15 cellular contexts compared by ENCODE assay signal in genomic region chr3:11305509-11305908, GRCh38. TPM values are rescaled to one million over a fixed set of nuclear protein-coding genes. Genes with fewer than 3 reads are reported as not detected.
DNase-seq lines count a peak whose midpoint lies in the region; ATAC-seq, FAIRE-seq and TF ChIP-seq lines count a peak whose summit lies in the region.
"Had no signal": no experiment of that assay in that cellular context is flagged by ENCODE, and none has a peak within 500 bp of the region (broad histone marks: within the 10 kb centered on the region; RNA-seq: fewer than 3 reads in every experiment).

No MANE protein-coding gene starts in this region.

- H3K9me3 ChIP-seq in endothelial cell of umbilical vein (replicated peaks; ENCODE audit: control insufficient read depth, insufficient read depth, low read length) (no peaks in the 10 kb centered on the region), uterus (no peaks in the 10 kb centered on the region), upper lobe of left lung (no peaks in the 10 kb centered on the region)
- H3K9me3 ChIP-seq: pancreas had no signal

- POLR2A ChIA-PET in endothelial cell of umbilical vein (lab: Charles Lee) = no interaction called here

- no peak overlapping the region for H3K9ac ChIP-seq in endothelial cell of umbilical vein (replicated peaks; ENCODE audit: extremely low read depth, insufficient read depth, low read length)

- CTCF ChIA-PET in activated naive CD4-positive, alpha-beta T cell treated with anti-CD3 and anti-CD28 coated beads for 36 hours (lab: Charles Lee) = interaction anchor here (0.6 kb wide), 1 partner anchor 30 kb away, joined by 4 read pairs; no protein-coding TSS in a partner anchor
- CTCF ChIA-PET in endothelial cell of umbilical vein (lab: Charles Lee) = interaction anchor here (1.3 to 2.4 kb wide), 4 partner anchors 8 to 62 kb away, joined by 3 to 9 read pairs (median 4); no protein-coding TSS in a partner anchor

- FAIRE-seq in endothelial cell of umbilical vein (lab: Jason Lieb, UNC) (peak; percentile 42), RCC 7860 (lab: Jason Lieb, UNC) (no peak)
- FAIRE-seq: pancreas had no signal

- H3K4me1 ChIP-seq in endothelial cell of umbilical vein (ENCODE audit: control insufficient read depth, extremely low read depth, insufficient read depth, low read length) (peaks cover 22% of the 10 kb centered on the region), uterus (no peaks in the 10 kb centered on the region), upper lobe of left lung (peaks cover 0 to 33% (median 9%) of the 10 kb centered on the region in 4 donors)
- H3K4me1 ChIP-seq: foreskin keratinocyte, pancreas had no signal

- H3K27me3 ChIP-seq in endothelial cell of umbilical vein (ENCODE audit: control insufficient read depth in 2 of 2, insufficient read depth in 2 of 2, low read length in 2 of 2) (no peaks in the 10 kb centered on the region), uterus (no peaks in the 10 kb centered on the region), upper lobe of left lung (no peaks in the 10 kb centered on the region)
- H3K27me3 ChIP-seq: foreskin keratinocyte, pancreas had no signal

- H3K4me3 ChIP-seq in endothelial cell of umbilical vein (replicated peaks in 1 of 3; ENCODE audit: insufficient read depth in 1 of 3, low read depth in 1 of 3, low read length in 3 of 3) (no peak overlapping the region), uterus (no peak overlapping the region), upper lobe of left lung (no peak overlapping the region)
- H3K4me3 ChIP-seq: pancreas had no signal

- H3K4me2 ChIP-seq in endothelial cell of umbilical vein (ENCODE audit: insufficient read depth, low read length) = no peak overlapping the region

- H2AFZ ChIP-seq in endothelial cell of umbilical vein (ENCODE audit: low read depth, low read length) = no peak overlapping the region

- H3K4me1 Mint-ChIP-seq in activated naive CD4-positive, alpha-beta T cell treated with anti-CD3 and anti-CD28 coated beads, Interleukin-2, amount 50 U/mL, for 24 hours = peaks cover 26% of the 10 kb centered on the region
- H3K4me1 Mint-ChIP-seq in activated naive CD4-positive, alpha-beta T cell treated with anti-CD3 and anti-CD28 coated beads for 36 hours (ENCODE audit: low read depth) = peaks cover 25% of the 10 kb centered on the region
- peaks cover 9 to 24% of the 10 kb centered on the region in 2 donors for H3K4me1 Mint-ChIP-seq in stimulated activated naive B cell treated with anti-CD40 and anti-IgM and Interleukin-4, amounts not matched to agents 10 μg/mL and 1 μg/mL and 100 μg/mL, for 72 hours

- H3K79me2 ChIP-seq in endothelial cell of umbilical vein (ENCODE audit: control insufficient read depth, insufficient read depth, low read length) = no peaks in the 10 kb centered on the region

- intact Hi-C loops in activated naive CD4-positive, alpha-beta T cell treated with anti-CD3 and anti-CD28 coated beads for 36 hours (cut with micrococcal nuclease) = loop anchor here (5.0 kb wide), 1 partner anchor 33 kb away; the partner anchor contains the start of gene ATG7
- intact Hi-C loops in endothelial cell of umbilical vein (cut with micrococcal nuclease) (no loop called here), uterus (cut with DNase I; ENCODE audit: low total_unique reads) (no loop called here)

- no peaks in the 10 kb centered on the region for H3K9me1 ChIP-seq in endothelial cell of umbilical vein (replicated peaks; ENCODE audit: control insufficient read depth, extremely low read depth, insufficient read depth, low read length)

- TF ChIP-seq CTCF in endothelial cell of umbilical vein (IDR thresholded peaks at IDR 0.05; ENCODE audit: extremely low read depth in 1 of 2, insufficient read depth in 1 of 2, low read depth in 1 of 2, low read length in 2 of 2) = no peak
- no peak for TF ChIP-seq CTCF in uterus (IDR thresholded peaks at IDR 0.05)
- no peak for TF ChIP-seq CTCF in upper lobe of left lung (IDR thresholded peaks at IDR 0.05)

- dilution Hi-C loops in endothelial cell of umbilical vein (cut with MboI; ENCODE audit: extremely low pct_ligation_motif_present, low sequenced_read_pairs) = no loop called here

- H3K36me3 Mint-ChIP-seq in activated naive CD4-positive, alpha-beta T cell treated with anti-CD3 and anti-CD28 coated beads, Interleukin-2, amount 50 U/mL, for 24 hours = peaks cover 14% of the 10 kb centered on the region
- H3K36me3 Mint-ChIP-seq in activated naive CD4-positive, alpha-beta T cell treated with anti-CD3 and anti-CD28 coated beads for 36 hours (ENCODE audit: low read depth) = peaks cover 51% of the 10 kb centered on the region
- H3K36me3 Mint-ChIP-seq in stimulated activated naive B cell treated with anti-CD40 and anti-IgM and Interleukin-4, amounts not matched to agents 10 μg/mL and 1 μg/mL and 100 μg/mL, for 72 hours = peaks cover 51 to 76% of the 10 kb centered on the region in 2 donors

- no peaks in the 10 kb centered on the region for H3K9me3 Mint-ChIP-seq in activated naive CD4-positive, alpha-beta T cell treated with anti-CD3 and anti-CD28 coated beads, Interleukin-2, amount 50 U/mL, for 24 hours
- no peaks in the 10 kb centered on the region for H3K9me3 Mint-ChIP-seq in activated naive CD4-positive, alpha-beta T cell treated with anti-CD3 and anti-CD28 coated beads for 36 hours
- H3K9me3 Mint-ChIP-seq in stimulated activated naive B cell treated with anti-CD40 and anti-IgM and Interleukin-4, amounts not matched to agents 10 μg/mL and 1 μg/mL and 100 μg/mL, for 72 hours = peaks cover 1 to 6% of the 10 kb centered on the region in 2 donors

- peak; percentile 45 to 63 for ATAC-seq in stimulated activated naive B cell treated with anti-CD40 and anti-IgM and Interleukin-4, amounts not matched to agents 10 μg/mL and 1 μg/mL and 100 μg/mL, for 72 hours (replicated peaks)
- no peak for ATAC-seq in upper lobe of left lung (ENCODE audit: low FRiP score in 2 of 2)
- ATAC-seq: foreskin keratinocyte, pancreas had no signal

- TF ChIP-seq POLR2A in endothelial cell of umbilical vein (IDR thresholded peaks at IDR 0.05; ENCODE audit: low read depth, low read length) (no peak), uterus (IDR thresholded peaks at IDR 0.05) (no peak), upper lobe of left lung (IDR thresholded peaks at IDR 0.05) (no peak)

- 68 to 82% methylated on average over 1 of the region's 1 CpG for WGBS in upper lobe of left lung, 2 donors

- H3K4me3 Mint-ChIP-seq in activated naive CD4-positive, alpha-beta T cell treated with anti-CD3 and anti-CD28 coated beads, Interleukin-2, amount 50 U/mL, for 24 hours = no peak overlapping the region
- no peak overlapping the region for H3K4me3 Mint-ChIP-seq in activated naive CD4-positive, alpha-beta T cell treated with anti-CD3 and anti-CD28 coated beads for 36 hours
- H3K4me3 Mint-ChIP-seq in stimulated activated naive B cell treated with anti-CD40 and anti-IgM and Interleukin-4, amounts not matched to agents 10 μg/mL and 1 μg/mL and 100 μg/mL, for 72 hours = no peak overlapping the region

- TF ChIP-seq EP300 in upper lobe of left lung (IDR thresholded peaks at IDR 0.05) = no peak

- no TSS peak for BruUV-seq in endothelial cell of umbilical vein (replicated peaks; lab: Mats Ljungman, UMichigan)

- H3K27ac ChIP-seq in endothelial cell of umbilical vein (ENCODE audit: insufficient read depth, low read depth, low read length) = no peak overlapping the region
- H3K27ac ChIP-seq in uterus = no peak overlapping the region
- H3K27ac ChIP-seq in upper lobe of left lung = peak overlapping the region in 2 of 4 donors; percentile 56 to 63
- H3K27ac ChIP-seq: foreskin keratinocyte had no signal

- no peaks in the 10 kb centered on the region for H4K20me1 ChIP-seq in endothelial cell of umbilical vein (replicated peaks; ENCODE audit: control insufficient read depth, extremely low read depth, insufficient read depth, low read length)

- DNase-seq in activated naive CD4-positive, alpha-beta T cell treated with anti-CD3 and anti-CD28 coated beads for 36 hours = no peak
- DNase-seq in NCI-H460 (ENCODE audit: extremely low read depth, low read depth) (peak; percentile 16), endothelial cell of umbilical vein (ENCODE audit: low read depth, low spot score) (peak; percentile 36), uterus (no peak), RCC 7860 (ENCODE audit: low spot score) (no peak), upper lobe of left lung (no peak)
- DNase-seq in stimulated activated naive B cell treated with anti-CD40 and anti-IgM and Interleukin-4, amounts not matched to agents 10 μg/mL and 1 μg/mL and 100 μg/mL, for 72 hours = no peak
- DNase-seq: aorta, foreskin keratinocyte, midbrain, NCI-H1105, pancreas, substantia nigra, SW 1271 had no signal

- H3K27me3 Mint-ChIP-seq in activated naive CD4-positive, alpha-beta T cell treated with anti-CD3 and anti-CD28 coated beads, Interleukin-2, amount 50 U/mL, for 24 hours = no peaks in the 10 kb centered on the region
- H3K27me3 Mint-ChIP-seq in activated naive CD4-positive, alpha-beta T cell treated with anti-CD3 and anti-CD28 coated beads for 36 hours (ENCODE audit: low read depth) = no peaks in the 10 kb centered on the region
- H3K27me3 Mint-ChIP-seq in stimulated activated naive B cell treated with anti-CD40 and anti-IgM and Interleukin-4, amounts not matched to agents 10 μg/mL and 1 μg/mL and 100 μg/mL, for 72 hours = no peaks in the 10 kb centered on the region

- H3K36me3 ChIP-seq in endothelial cell of umbilical vein (ENCODE audit: control insufficient read depth in 2 of 2, extremely low read depth in 1 of 2, insufficient read depth in 2 of 2, low read length in 2 of 2) = peaks cover 6 to 16% of the 10 kb centered on the region in 2 experiments
- no peaks in the 10 kb centered on the region for H3K36me3 ChIP-seq in uterus
- H3K36me3 ChIP-seq in upper lobe of left lung = peaks cover 6 to 72% (median 34%) of the 10 kb centered on the region in 4 donors

- peak overlapping the region; percentile 89 for H3K27ac Mint-ChIP-seq in activated naive CD4-positive, alpha-beta T cell treated with anti-CD3 and anti-CD28 coated beads, Interleukin-2, amount 50 U/mL, for 24 hours
- no peak overlapping the region for H3K27ac Mint-ChIP-seq in activated naive CD4-positive, alpha-beta T cell treated with anti-CD3 and anti-CD28 coated beads for 36 hours
- peak overlapping the region; percentile 82 for H3K27ac Mint-ChIP-seq in stimulated activated naive B cell treated with anti-CD40 and anti-IgM and Interleukin-4, amounts not matched to agents 10 μg/mL and 1 μg/mL and 100 μg/mL, for 72 hours

RNA-seq across cellular contexts. Expression of gene ATG7, which starts 33.3 kb away (rescaled TPM):
- total RNA-seq in activated naive CD4-positive, alpha-beta T cell treated with anti-CD3 and anti-CD28 coated beads for 36 hours = 10 to 100 TPM; 25.9 to 27.0 TPM
- total RNA-seq in NCI-H460 (2014; rRNA removed; shearing (Covaris generic)) = 22.1 and 31.9 TPM in 2 replicates
- polyA plus RNA-seq in NCI-H460 (2014; cell fraction: nucleus; rRNA removed) = 35.5 and 39.2 TPM in 2 replicates
- total RNA-seq in endothelial cell of umbilical vein (48.3 and 50.4 TPM in 2 replicates), uterus (100 to 1,000 TPM in 2 of 4 donors, 10 to 100 TPM in 2; 54.8 to 126 (median 100) TPM), upper lobe of left lung (100 to 1,000 TPM in 2 of 6 donors, 10 to 100 TPM in 4; 52.4 to 195 (median 74.1) TPM)
- polyA plus RNA-seq in endothelial cell of umbilical vein = 30.8 and 37.8 TPM in 2 replicates
- polyA plus RNA-seq in endothelial cell of umbilical vein (2011; cell fraction: cytosol; rRNA removed) = 26.4 and 38.7 TPM in 2 replicates
- 48.4 and 77.1 TPM in 2 replicates for polyA plus RNA-seq in endothelial cell of umbilical vein (2011; cell fraction: nucleus; rRNA removed)
- polyA plus RNA-seq in endothelial cell of umbilical vein (2012) = 22.9 and 36.6 TPM in 2 replicates
- 58.7 and 82.4 TPM in 2 replicates for polyA minus RNA-seq in endothelial cell of umbilical vein
- polyA minus RNA-seq in endothelial cell of umbilical vein (2011; cell fraction: cytosol; rRNA and poly(A)+ RNA removed) = 15.8 TPM
- 65.6 and 115 TPM in 2 replicates for polyA minus RNA-seq in endothelial cell of umbilical vein (2011; cell fraction: nucleus; rRNA and poly(A)+ RNA removed)

Comparison
In these comparisons a context has a peak if more than half of its experiments do, and no peak if none do; other contexts are left out.
1. DNase-seq: peak in NCI-H460 (single experiment) and endothelial cell of umbilical vein (single experiment); none in activated naive CD4-positive, alpha-beta T cell treated with anti-CD3 and anti-CD28 coated beads for 36 hours (single experiment), stimulated activated naive B cell treated with anti-CD40 and anti-IgM and Interleukin-4, amounts not matched to agents 10 μg/mL and 1 μg/mL and 100 μg/mL, for 72 hours (single experiment), uterus (0 of 2), RCC 7860 (single experiment) and upper lobe of left lung (0 of 2).
2. ATAC-seq: peak in stimulated activated naive B cell treated with anti-CD40 and anti-IgM and Interleukin-4, amounts not matched to agents 10 μg/mL and 1 μg/mL and 100 μg/mL, for 72 hours (2 of 2); none in upper lobe of left lung (0 of 2).